Comparison of ENCODE assay signal across 7 cellular contexts in the genomic region with DNA sequence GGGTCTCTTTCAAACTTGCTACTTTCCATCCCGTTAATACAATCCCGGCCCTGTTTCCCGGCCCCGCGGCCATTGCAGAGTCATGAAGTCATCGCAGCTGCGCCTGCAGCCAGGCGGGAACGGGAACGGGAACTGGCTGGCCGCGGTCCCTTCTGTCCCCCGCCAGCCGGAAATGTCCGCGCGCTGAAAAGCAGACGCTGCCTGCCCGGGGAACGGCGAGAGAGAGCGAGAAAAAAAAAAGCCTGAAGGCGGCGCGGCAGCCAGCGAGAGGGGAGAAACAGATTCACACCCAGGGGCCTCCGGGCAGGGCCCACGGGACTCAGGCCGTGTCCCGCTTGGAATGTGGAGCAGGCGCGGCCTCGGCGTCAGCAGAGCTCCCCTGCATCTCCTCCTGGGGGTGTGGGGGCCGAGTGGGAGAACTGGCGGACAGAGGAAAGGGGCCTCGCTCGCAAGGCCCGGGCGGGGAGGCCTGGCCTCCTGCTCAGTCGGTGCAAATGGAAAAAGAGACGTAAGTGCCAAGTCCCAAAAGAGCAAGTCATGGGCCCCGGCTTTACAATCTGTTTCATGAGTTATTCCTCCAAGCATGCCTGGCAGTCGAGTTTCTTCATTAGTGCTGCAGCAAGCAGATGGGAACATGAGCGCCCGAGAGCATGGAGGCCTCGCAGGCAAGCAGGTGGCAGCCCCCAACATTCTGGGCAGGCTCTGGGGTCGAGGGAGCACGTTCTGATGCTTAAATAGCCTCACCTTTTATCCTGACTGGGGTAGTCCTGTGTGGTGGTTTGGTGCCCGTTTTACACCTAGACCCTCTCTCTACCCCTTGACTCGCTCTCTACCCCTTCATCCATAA.
DNase-seq lines count a peak whose midpoint lies in the region; ATAC-seq and TF ChIP-seq lines count a peak whose summit lies in the region.

No MANE protein-coding gene starts in this region.

- H3K4me1 ChIP-seq in SJSA1 (replicated peaks): peaks cover 30% of the 10 kb centered on the region
- peaks cover 9 to 21% (median 17%) of the 10 kb centered on the region in 4 donors for H3K4me1 ChIP-seq in esophagus muscularis mucosa
- no peaks in the 10 kb centered on the region for H3K4me1 ChIP-seq in mesodermal cell (ENCODE audit: control insufficient read depth, insufficient read depth, low read length, poor library complexity, severe bottlenecking)
- H3K4me1 ChIP-seq in tibial nerve: peaks cover 0 to 20% (median 4%) of the 10 kb centered on the region in 4 donors

- TF ChIP-seq EP300 in esophagus muscularis mucosa (IDR thresholded peaks at IDR 0.05) (no peak), tibial nerve (IDR thresholded peaks at IDR 0.05) (peak in 1 of 2 donors; percentile 71)

- ATAC-seq in GM21381 (IDR thresholded peaks at IDR 0.05; ENCODE audit: unreplicated experiment) (no peak), HG03139 (IDR thresholded peaks at IDR 0.05; ENCODE audit: unreplicated experiment) (no peak)

- H3K4me3 ChIP-seq in SJSA1 (no peak overlapping the region), esophagus muscularis mucosa (peak overlapping the region; percentile 47 to 59 (median 52)), mesodermal cell (ENCODE audit: extremely low read depth, insufficient read depth, low read length, poor library complexity, severe bottlenecking) (no peak overlapping the region), tibial nerve (peak overlapping the region; percentile 17 to 58 (median 32))

- peak overlapping the region; percentile 36 for H3K27ac ChIP-seq in SJSA1
- peak overlapping the region; percentile 83 to 90 (median 88) for H3K27ac ChIP-seq in esophagus muscularis mucosa (replicated peaks in 1 of 4)
- H3K27ac ChIP-seq in mesodermal cell (ENCODE audit: low read depth, low read length, severe bottlenecking): peak overlapping the region; percentile 85
- peak overlapping the region; percentile 63 to 93 (median 84) for H3K27ac ChIP-seq in tibial nerve

- TF ChIP-seq CTCF in esophagus muscularis mucosa (IDR thresholded peaks at IDR 0.05) (peak in 2 of 3 experiments; percentile 23 to 34), tibial nerve (IDR thresholded peaks at IDR 0.05) (peak in 1 of 5 experiments; percentile 46)

- intact Hi-C loops in esophagus muscularis mucosa (cut with DNase I): no loop called here

- TF ChIP-seq POLR2A in esophagus muscularis mucosa (IDR thresholded peaks at IDR 0.05; ENCODE audit: low read depth) (no peak), tibial nerve (IDR thresholded peaks at IDR 0.05) (no peak)

- 23% methylated on average over 29 of the region's 51 CpGs for WGBS in esophagus muscularis mucosa
- 42 to 46% methylated on average over 35 to 49 of the region's 51 CpGs for WGBS in mesodermal cell (ENCODE audit: insufficient coverage in 2 of 2), 2 experiments
- WGBS in tibial nerve, 2 donors: 13 to 14% methylated on average over 41 to 48 of the region's 51 CpGs

- H3K9me3 ChIP-seq in SJSA1 (replicated peaks) (no peaks in the 10 kb centered on the region), esophagus muscularis mucosa (no peaks in the 10 kb centered on the region), mesodermal cell (ENCODE audit: control insufficient read depth, low read length) (peaks cover 7% of the 10 kb centered on the region), tibial nerve (peaks cover 0 to 10% (median 0%) of the 10 kb centered on the region in 4 donors)

- H3K36me3 ChIP-seq in SJSA1 (no peaks in the 10 kb centered on the region), esophagus muscularis mucosa (no peaks in the 10 kb centered on the region), mesodermal cell (ENCODE audit: control insufficient read depth, insufficient read depth, low read length) (no peaks in the 10 kb centered on the region), tibial nerve (no peaks in the 10 kb centered on the region)

- DNase-seq in H4 (ENCODE audit: low spot score) (peak; percentile 51), SJSA1 (ENCODE audit: low read depth in 1 of 2, low spot score in 2 of 2) (peak; percentile 38 to 53), esophagus muscularis mucosa (ENCODE audit: extremely low spot score) (peak; percentile 96), tibial nerve (ENCODE audit: low spot score in 2 of 2) (peak; percentile 65 to 74)

- H3K27me3 ChIP-seq in SJSA1 (replicated peaks) (no peaks in the 10 kb centered on the region), esophagus muscularis mucosa (no peaks in the 10 kb centered on the region), tibial nerve (no peaks in the 10 kb centered on the region)

Comparison
In these comparisons a context has a peak if more than half of its experiments do, and no peak if none do; other contexts are left out.
1. DNase-seq: peak in every context shown above with its lines; median percentile 96 in esophagus muscularis mucosa; 70 in tibial nerve; 51 in H4; 46 in SJSA1.
2. H3K27ac ChIP-seq: peak in every context shown above with its lines; median percentile 88 in esophagus muscularis mucosa; 85 in mesodermal cell; 84 in tibial nerve; 36 in SJSA1.
3. H3K4me3 ChIP-seq: peak in esophagus muscularis mucosa (4 of 4) and tibial nerve (4 of 4); none in SJSA1 (single experiment) and mesodermal cell (single experiment).